In the genomic region with DNA sequence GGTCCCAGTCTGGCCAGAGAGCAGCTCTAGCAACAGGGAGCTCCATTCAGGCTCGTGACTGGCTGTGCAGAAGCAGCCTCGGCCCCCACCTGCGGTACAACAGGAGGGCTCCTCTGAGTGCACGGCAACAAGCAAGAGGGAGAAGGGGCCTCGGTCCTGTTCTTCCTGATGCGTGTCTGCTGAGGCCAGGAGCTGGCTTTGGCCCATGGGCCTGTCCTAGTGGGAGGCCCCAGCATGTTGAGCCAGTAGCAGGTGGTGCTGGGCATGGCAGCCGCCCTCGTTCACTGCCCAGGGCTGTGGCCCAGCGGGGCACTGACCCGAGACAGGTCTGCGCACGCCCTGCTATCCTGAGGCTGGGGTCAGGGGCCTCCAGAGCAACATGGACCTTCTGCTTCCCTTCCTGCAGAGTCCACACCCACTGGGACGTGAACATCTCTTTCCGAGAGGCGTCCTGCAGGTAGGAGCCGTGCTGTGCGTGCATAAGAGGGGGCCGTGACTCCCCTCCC, we compare ENCODE assay signal across 32 cellular contexts. TPM values are rescaled to one million over a fixed set of nuclear protein-coding genes. Genes with fewer than 3 reads are reported as not detected.
"Had no signal": no experiment of that assay in that cellular context is flagged by ENCODE, and none has a peak within 500 bp of the region (broad histone marks: within the 10 kb centered on the region; RNA-seq: fewer than 3 reads in every experiment).

No MANE protein-coding gene starts in this region.

- DNase-seq: activated CD4-positive, alpha-beta memory T cell treated with anti-CD3 and anti-CD28 coated beads, Interleukin-2, amount 10 ng/mL, durations not matched to agents 7 days and 5 days; activated CD4-positive, alpha-beta T cell treated with anti-CD3 and anti-CD28 coated beads for 36 hours; activated CD4-positive, alpha-beta T cell treated with anti-CD3 and anti-CD28 coated beads, Interleukin-2, amount 50 U/mL, for 1 hour; activated gamma-delta T cell; activated naive CD4-positive, alpha-beta T cell treated with anti-CD3 and anti-CD28 coated beads for 36 hours; activated T-cell treated with anti-CD3 and anti-CD28 coated beads for 4 hours; activated T-cell treated with anti-CD3 and anti-CD28 coated beads, Interleukin-2, amount 50 U/mL, for 48 hours; amygdala; brain microvascular endothelial cell; NCI-H1092; NCI-H1436 treated with DMSO at 0.1 percent for 48 hours; NCI-H1930; NCI-H2171; NCI-H226; NCI-H526; NCI-H82; NK-92 treated with Interleukin-12 subunit alpha and Interleukin-12 subunit beta, amount 100 ng/mL, for 24 hours; OCI-M1; Peyer's patch; Right ventricle myocardium superior; SJCRH30; SK-N-SH; T-helper 1 cell; WERI-Rb-1 had no signal

- ATAC-seq: activated CD4-positive, alpha-beta T cell treated with anti-CD3 and anti-CD28 coated beads for 36 hours; activated T-helper 17 cell treated with anti-CD3 and anti-CD28 coated beads, Interleukin-2, amount 50 U/mL, for 72 hours had no signal

- H3K27ac Mint-ChIP-seq: activated CD4-positive, alpha-beta memory T cell treated with anti-CD3 and anti-CD28 coated beads, Interleukin-2, amount 10 ng/mL, durations not matched to agents 7 days and 5 days; activated CD4-positive, alpha-beta T cell treated with anti-CD3 and anti-CD28 coated beads for 36 hours; activated naive CD4-positive, alpha-beta T cell treated with anti-CD3 and anti-CD28 coated beads for 36 hours; activated naive CD8-positive, alpha-beta T cell; activated T-helper 17 cell treated with anti-CD3 and anti-CD28 coated beads, Interleukin-2, amount 50 U/mL, for 72 hours had no signal

- H3K27ac ChIP-seq: brain microvascular endothelial cell, cardiac muscle cell, Peyer's patch, RWPE1, SJCRH30, WERI-Rb-1 had no signal

- H3K9me3 ChIP-seq: Peyer's patch, SJCRH30, SK-N-SH had no signal

- H3K4me3 Mint-ChIP-seq: activated CD4-positive, alpha-beta memory T cell treated with anti-CD3 and anti-CD28 coated beads, Interleukin-2, amount 10 ng/mL, durations not matched to agents 7 days and 5 days; activated CD4-positive, alpha-beta T cell treated with anti-CD3 and anti-CD28 coated beads for 36 hours; activated naive CD4-positive, alpha-beta T cell treated with anti-CD3 and anti-CD28 coated beads for 36 hours; activated naive CD8-positive, alpha-beta T cell; activated T-helper 17 cell treated with anti-CD3 and anti-CD28 coated beads, Interleukin-2, amount 50 U/mL, for 72 hours had no signal

- H3K36me3 ChIP-seq: brain microvascular endothelial cell, cardiac muscle cell, Peyer's patch, SJCRH30 had no signal

- H3K27me3 ChIP-seq: SJCRH30 had no signal

- H3K4me1 Mint-ChIP-seq: activated T-helper 17 cell treated with anti-CD3 and anti-CD28 coated beads, Interleukin-2, amount 50 U/mL, for 72 hours had no signal

- H3K4me3 ChIP-seq: cardiac muscle cell, Peyer's patch, SJCRH30 had no signal

- H3K4me2 ChIP-seq: SK-N-SH had no signal

- H3K36me3 Mint-ChIP-seq: activated naive CD8-positive, alpha-beta T cell had no signal

- H3K9me3 Mint-ChIP-seq: activated CD4-positive, alpha-beta memory T cell treated with anti-CD3 and anti-CD28 coated beads, Interleukin-2, amount 10 ng/mL, durations not matched to agents 7 days and 5 days; activated naive CD4-positive, alpha-beta T cell treated with anti-CD3 and anti-CD28 coated beads for 36 hours; activated T-helper 17 cell treated with anti-CD3 and anti-CD28 coated beads, Interleukin-2, amount 50 U/mL, for 72 hours had no signal

- H3K9ac ChIP-seq: SK-N-SH had no signal

RNA-seq across cellular contexts. Expression of gene SAMD11, which starts 7.0 kb away (rescaled TPM):
- total RNA-seq: activated CD4-positive, alpha-beta memory T cell treated with anti-CD3 and anti-CD28 coated beads, Interleukin-2, amount 10 ng/mL, durations not matched to agents 7 days and 5 days; activated CD4-positive, alpha-beta T cell treated with anti-CD3 and anti-CD28 coated beads for 36 hours; activated CD8-positive, alpha-beta memory T cell treated with anti-CD3 and anti-CD28 coated beads for 36 hours; activated naive CD4-positive, alpha-beta T cell treated with anti-CD3 and anti-CD28 coated beads for 36 hours; activated T-helper 17 cell treated with anti-CD3 and anti-CD28 coated beads, Interleukin-2, amount 50 U/mL, for 72 hours; T-helper 2 cell treated with Interferon-gamma antibody and Interleukin-4, amounts not matched to agents 100 ng/mL and 5 ng/mL, for 36 hours had no signal

RNA-seq across cellular contexts. Expression of gene PLEKHN1, which starts 35.6 kb away (rescaled TPM):
- total RNA-seq: Right ventricle myocardium superior had no signal

RNA-seq across cellular contexts. Expression of gene PERM1, which starts 51.2 kb away (rescaled TPM):
- total RNA-seq: activated CD4-positive, alpha-beta memory T cell treated with anti-CD3 and anti-CD28 coated beads, Interleukin-2, amount 10 ng/mL, durations not matched to agents 7 days and 5 days; activated CD4-positive, alpha-beta T cell treated with anti-CD3 and anti-CD28 coated beads for 36 hours; activated CD8-positive, alpha-beta memory T cell treated with anti-CD3 and anti-CD28 coated beads for 36 hours; activated naive CD4-positive, alpha-beta T cell treated with anti-CD3 and anti-CD28 coated beads for 36 hours; activated T-helper 17 cell treated with anti-CD3 and anti-CD28 coated beads, Interleukin-2, amount 50 U/mL, for 72 hours; LHCN-M2; NCI-H460; SJCRH30; T-helper 2 cell treated with Interferon-gamma antibody and Interleukin-4, amounts not matched to agents 100 ng/mL and 5 ng/mL, for 36 hours had no signal
